Comparison of ENCODE assay signal across 17 cellular contexts in genomic region chr14:74519316-74520074, GRCh38. TPM values are rescaled to one million over a fixed set of nuclear protein-coding genes. Genes with fewer than 3 reads are reported as not detected.
DNase-seq lines count a peak whose midpoint lies in the region; TF ChIP-seq lines count a peak whose summit lies in the region.
"Had no signal": no experiment of that assay in that cellular context is flagged by ENCODE, and none has a peak within 500 bp of the region (broad histone marks: within the 10 kb centered on the region; RNA-seq: fewer than 3 reads in every experiment).

No MANE protein-coding gene starts in this region.

- no peak overlapping the region for H3K4me3 Mint-ChIP-seq in immature natural killer cell
- H3K4me3 Mint-ChIP-seq: CD4-positive, alpha-beta memory T cell had no signal

- no peaks in the 10 kb centered on the region for H3K36me3 ChIP-seq in Karpas-422 (ENCODE audit: insufficient read depth, low read length)

- H3K27me3 Mint-ChIP-seq in immature natural killer cell (ENCODE audit: low read depth in 3 of 3): peaks cover 0 to 9% (median 3%) of the 10 kb centered on the region in 3 donors

- no peaks in the 10 kb centered on the region for H3K9me3 Mint-ChIP-seq in immature natural killer cell
- H3K9me3 Mint-ChIP-seq: CD4-positive, alpha-beta memory T cell had no signal

- H3K4me3 ChIP-seq in Karpas-422 (ENCODE audit: low read length) (no peak overlapping the region), choroid plexus epithelial cell (ENCODE audit: low read depth, low read length) (no peak overlapping the region)
- H3K4me3 ChIP-seq: GM23248 had no signal

- DNase-seq in DMS 273 (lab: John Stamatoyannopoulos, UW; ENCODE audit: unreplicated experiment) (peak; percentile 36), DMS 273 treated with DMSO at 0.1 percent for 48 hours (lab: John Stamatoyannopoulos, UW) (no peak), Karpas-422 (peak; percentile 39), choroid plexus epithelial cell (ENCODE audit: low read depth) (peak; percentile 17), posterior vena cava (ENCODE audit: low spot score) (peak; percentile 71), immature natural killer cell (no peak), GM20000 (ENCODE audit: low spot score) (no peak)
- no peak for DNase-seq in activated effector memory CD4-positive, alpha-beta T cell treated with anti-CD3 and anti-CD28 coated beads, Interleukin-2, amount 50 U/mL, for 16 hours
- DNase-seq: CD4-positive, alpha-beta memory T cell; DMS79 treated with DMSO at 0.1 percent for 48 hours; GM23248; KG1; NCI-H1092; NCI-H2081 treated with DMSO at 0.1 percent for 48 hours; NCI-H526 treated with DMSO at 0.1 percent for 48 hours; SIG-M5 had no signal

- H3K9ac ChIP-seq in Karpas-422 (ENCODE audit: low read length): no peak overlapping the region
- H3K9ac ChIP-seq: GM23248 had no signal

- no peaks in the 10 kb centered on the region for H3K27me3 ChIP-seq in Karpas-422 (ENCODE audit: low read length)

- H3K9me3 ChIP-seq in Karpas-422 (ENCODE audit: low read length): no peaks in the 10 kb centered on the region

- H4K20me1 ChIP-seq in Karpas-422 (ENCODE audit: insufficient read depth, low read depth, low read length): no peaks in the 10 kb centered on the region

- intact Hi-C loops in posterior vena cava (cut with DNase I): no loop called here

- H3K4me2 ChIP-seq in Karpas-422 (ENCODE audit: low read depth, low read length, poor library complexity, severe bottlenecking): no peak overlapping the region

- no peaks in the 10 kb centered on the region for H3K9me2 ChIP-seq in Karpas-422 (replicated peaks; ENCODE audit: insufficient read depth, low read length)

- TF ChIP-seq CTCF in choroid plexus epithelial cell (conservative IDR thresholded peaks at IDR 0.05; ENCODE audit: low read depth, low read length): no peak
- no peak for TF ChIP-seq CTCF in GM20000 (IDR thresholded peaks at IDR 0.05; ENCODE audit: extremely low read depth, missing control alignments)

- no peak overlapping the region for H3K27ac ChIP-seq in Karpas-422 (ENCODE audit: low read length)
- H3K27ac ChIP-seq: 22Rv1, GM23248 had no signal

- H3K4me1 ChIP-seq in Karpas-422 (ENCODE audit: low read length): peaks cover 7% of the 10 kb centered on the region

- H3K4me1 Mint-ChIP-seq in immature natural killer cell: peaks cover 3 to 5% of the 10 kb centered on the region in 2 donors

- no peak overlapping the region for H2AFZ ChIP-seq in Karpas-422 (ENCODE audit: low read length)
- H2AFZ ChIP-seq: GM23248 had no signal

- H3K79me2 ChIP-seq in Karpas-422 (ENCODE audit: low read length): no peaks in the 10 kb centered on the region

- H3K36me3 Mint-ChIP-seq in immature natural killer cell: peaks cover 0 to 10% (median 0%) of the 10 kb centered on the region in 3 donors
- H3K36me3 Mint-ChIP-seq: CD4-positive, alpha-beta memory T cell had no signal

- H3K27ac Mint-ChIP-seq in immature natural killer cell: no peak overlapping the region
- H3K27ac Mint-ChIP-seq: CD4-positive, alpha-beta memory T cell had no signal

RNA-seq across cellular contexts. Expression of gene ISCA2, which starts 25.9 kb away (rescaled TPM):
- 25.7 and 40.0 TPM in 2 replicates for total RNA-seq in Karpas-422 (2014; rRNA removed; shearing (Covaris generic); ENCODE audit: low replicate concordance)
- total RNA-seq in posterior vena cava: 10 to 100 TPM in 1 of 2 donors, 1 to 10 TPM in 1; 9.3 to 12.9 TPM
- polyA plus RNA-seq in immature natural killer cell: 10 to 100 TPM; 46.2 to 58.1 (median 55.0) TPM

RNA-seq across cellular contexts. Expression of gene NPC2, which starts 26.4 kb away (rescaled TPM):
- total RNA-seq in Karpas-422 (2014; rRNA removed; shearing (Covaris generic); ENCODE audit: low replicate concordance): 113 and 120 TPM in 2 replicates
- total RNA-seq in posterior vena cava: 100 to 1,000 TPM; 147 to 224 TPM
- polyA plus RNA-seq in immature natural killer cell: 100 to 1,000 TPM in 1 of 3 donors, 10 to 100 TPM in 2; 86.3 to 128 (median 92.8) TPM

Comparison
In these comparisons a context has a peak if more than half of its experiments do, and no peak if none do; other contexts are left out.
1. DNase-seq: peak in DMS 273 (single experiment), Karpas-422 (single experiment), choroid plexus epithelial cell (single experiment) and posterior vena cava (single experiment); none in DMS 273 treated with DMSO at 0.1 percent for 48 hours (single experiment), immature natural killer cell (0 of 3), GM20000 (single experiment) and activated effector memory CD4-positive, alpha-beta T cell treated with anti-CD3 and anti-CD28 coated beads, Interleukin-2, amount 50 U/mL, for 16 hours (single experiment).